ENCODE assay signal across 14 cellular contexts in the genomic region with DNA sequence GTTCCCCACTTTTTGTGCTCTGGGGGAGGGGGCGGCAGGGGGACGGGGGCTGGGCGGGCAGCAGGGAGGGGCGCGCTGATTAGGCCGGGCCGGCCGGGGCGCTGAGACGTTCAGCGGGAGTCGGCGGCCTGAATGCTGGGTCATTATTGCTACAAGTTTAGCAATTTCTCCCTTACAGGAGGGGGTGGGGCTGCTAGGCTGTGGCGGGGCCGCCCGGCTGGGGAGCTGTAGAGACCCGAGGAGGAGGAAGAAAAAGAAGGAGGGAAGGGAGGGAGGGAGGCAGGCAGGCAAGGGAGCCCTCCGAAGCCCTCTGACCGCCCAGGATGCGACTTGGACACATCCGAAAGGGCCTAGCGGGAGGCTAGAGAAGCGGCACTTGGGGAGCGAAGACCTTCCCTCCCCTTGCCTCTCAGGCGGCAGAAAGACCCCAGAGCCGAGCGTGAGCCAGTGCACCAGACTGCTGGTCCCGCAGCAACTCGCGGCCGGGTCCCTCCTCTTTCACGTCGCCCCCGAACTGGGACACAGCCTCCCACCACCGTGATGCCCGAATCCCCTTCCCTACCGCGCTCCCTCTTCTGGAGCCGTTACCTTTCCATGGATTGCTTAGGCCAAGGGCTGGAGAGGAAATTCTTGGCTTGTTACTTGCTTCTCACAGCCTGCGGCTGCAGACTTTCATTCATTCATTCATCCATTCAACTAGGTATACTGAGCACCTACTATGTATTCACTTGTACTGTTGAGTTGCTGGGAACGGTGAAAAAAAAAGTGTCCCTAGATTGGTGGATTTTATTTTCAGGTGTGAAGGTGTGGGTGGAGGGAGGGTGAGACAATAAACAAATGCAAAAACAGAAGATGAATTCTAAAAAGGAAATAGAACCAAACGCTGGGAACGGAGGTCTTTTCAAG. TPM values are rescaled to one million over a fixed set of nuclear protein-coding genes. Genes with fewer than 3 reads are reported as not detected.
DNase-seq lines count a peak whose midpoint lies in the region; ATAC-seq, FAIRE-seq and TF ChIP-seq lines count a peak whose summit lies in the region.
"Had no signal": no experiment of that assay in that cellular context is flagged by ENCODE, and none has a peak within 500 bp of the region (broad histone marks: within the 10 kb centered on the region; RNA-seq: fewer than 3 reads in every experiment).

No MANE protein-coding gene starts in this region.

- H3K36me3 ChIP-seq in Caco-2 (ENCODE audit: control insufficient read depth, insufficient read depth, low read length) (no peaks in the 10 kb centered on the region), H1 (ENCODE audit: control insufficient read depth in 2 of 4, insufficient read depth in 4 of 4, low read length in 3 of 4) (peaks cover 0 to 10% (median 0%) of the 10 kb centered on the region in 4 experiments; a peak in 1 of 8 replicates)

- CTCF ChIA-PET in Caco-2 (lab: Charles Lee) (interaction anchor here (0.6 to 1.1 kb wide), 2 partner anchors 10 to 1528 kb away, joined by 3 to 4 read pairs; no protein-coding TSS in a partner anchor), H1 (lab: Charles Lee; ENCODE audit: partially characterized antibody) (interaction anchor here (1.0 to 2.4 kb wide), 4 partner anchors 11 to 102 kb away, joined by 3 to 10 read pairs (median 6); no protein-coding TSS in a partner anchor)

- H3K27me3 ChIP-seq in Caco-2 (replicated peaks; ENCODE audit: control insufficient read depth, insufficient read depth, low read length) (no peaks in the 10 kb centered on the region), H9 (ENCODE audit: insufficient read depth, low read length) (peaks cover 94% of the 10 kb centered on the region), H1 (replicated peaks in 1 of 4; ENCODE audit: control insufficient read depth in 3 of 4, extremely low read depth in 1 of 4, insufficient read depth in 3 of 4, low read length in 3 of 4) (peaks cover 97 to 99% (median 98%) of the 10 kb centered on the region in 4 experiments)

- TF ChIP-seq CTCF in Caco-2 (IDR thresholded peaks at IDR 0.05; ENCODE audit: insufficient read depth in 1 of 2, low read depth in 1 of 2, low read length in 1 of 2, severe bottlenecking in 1 of 2, unreplicated experiment in 1 of 2) (no peak), H9 (conservative IDR thresholded peaks at IDR 0.05) (no peak), H1 (IDR thresholded peaks at IDR 0.05; ENCODE audit: control extremely low read depth in 1 of 3, insufficient read depth in 1 of 3, low read depth in 1 of 3, low read length in 3 of 3) (no peak), nephron (IDR thresholded peaks at IDR 0.05; ENCODE audit: unreplicated experiment in 3 of 3) (no peak)

- H3K4me2 ChIP-seq in H9 (ENCODE audit: insufficient read depth, insufficient read length, low read length), result peak overlapping the region; percentile 17
- peak overlapping the region; percentile 79 to 81 for H3K4me2 ChIP-seq in H1 (ENCODE audit: insufficient read depth in 1 of 2, low read depth in 2 of 2, low read length in 2 of 2)

- H3K4me1 ChIP-seq in Caco-2 (peaks cover 13% of the 10 kb centered on the region), H9 (ENCODE audit: insufficient read depth, low read length) (peaks cover 3% of the 10 kb centered on the region; the same call in 1 of the 2 replicates), H1 (replicated peaks in 1 of 4; ENCODE audit: control insufficient read depth in 3 of 4, insufficient read depth in 4 of 4, low read length in 3 of 4) (peaks cover 2 to 34% (median 24%) of the 10 kb centered on the region in 4 experiments)

- H3K4me1 Mint-ChIP-seq in Caco-2 (ENCODE audit: low read depth, unreplicated experiment) (no peaks in the 10 kb centered on the region), H9 (peaks cover 24 to 55% of the 10 kb centered on the region in 2 experiments), nephron (peaks cover 40% of the 10 kb centered on the region)

- no peak overlapping the region for H3K27ac Mint-ChIP-seq in Caco-2 (ENCODE audit: unreplicated experiment)
- H3K27ac Mint-ChIP-seq in H9, result no peak overlapping the region
- no peak overlapping the region for H3K27ac Mint-ChIP-seq in nephron
- H3K27ac Mint-ChIP-seq: activated CD8-positive, alpha-beta memory T cell treated with anti-CD3 and anti-CD28 coated beads, Interleukin-2, amount 10 ng/mL, durations not matched to agents 7 days and 5 days; activated naive CD4-positive, alpha-beta T cell treated with anti-CD3 and anti-CD28 coated beads, Interleukin-2, amount 50 U/mL, for 72 hours had no signal

- no peak for FAIRE-seq in H1 (lab: Jason Lieb, UNC)

- H3K9me3 Mint-ChIP-seq in Caco-2 (ENCODE audit: unreplicated experiment) (no peaks in the 10 kb centered on the region), H9 (peaks cover 0 to 4% of the 10 kb centered on the region in 2 experiments; a peak in 4 of 5 replicates), nephron (peaks cover 2% of the 10 kb centered on the region)
- H3K9me3 Mint-ChIP-seq: activated naive CD4-positive, alpha-beta T cell treated with anti-CD3 and anti-CD28 coated beads, Interleukin-2, amount 50 U/mL, for 72 hours; central memory CD8-positive, alpha-beta T cell had no signal

- intact Hi-C loops in Caco-2 (cut with micrococcal nuclease; ENCODE audit: unreplicated experiment), result loop anchor here (1.0 kb wide), 1 partner anchor 107 kb away; the partner anchor contains the start of gene GOT1

- no peak for TF ChIP-seq RAD21 in H1 (IDR thresholded peaks at IDR 0.05 in 1 of 2, conservative IDR thresholded peaks at IDR 0.05 in 1 of 2; ENCODE audit: low read depth in 2 of 2, low read length in 2 of 2)

- H3K79me2 ChIP-seq in H9 (ENCODE audit: insufficient read depth, low read length) (no peaks in the 10 kb centered on the region), H1 (ENCODE audit: control insufficient read depth in 1 of 2, insufficient read depth in 2 of 2, low read length in 2 of 2) (no peaks in the 10 kb centered on the region)

- H2BK15ac ChIP-seq in H9 (ENCODE audit: low read depth, low read length), result no peak overlapping the region
- H2BK15ac ChIP-seq in H1 (ENCODE audit: low read length), result no peak overlapping the region

- ATAC-seq in GM18909 (IDR thresholded peaks at IDR 0.05; ENCODE audit: poor library complexity, unreplicated experiment), result no peak
- no peak for ATAC-seq in HG03045 (IDR thresholded peaks at IDR 0.05; ENCODE audit: unreplicated experiment)
- ATAC-seq: activated CD8-positive, alpha-beta memory T cell treated with anti-CD3 and anti-CD28 coated beads, Interleukin-2, amount 10 ng/mL, durations not matched to agents 7 days and 5 days had no signal

- H3K9me3 ChIP-seq in Caco-2, result no peaks in the 10 kb centered on the region
- no peaks in the 10 kb centered on the region for H3K9me3 ChIP-seq in H9 (ENCODE audit: control insufficient read depth, low read depth, low read length)
- no peaks in the 10 kb centered on the region for H3K9me3 ChIP-seq in H1 (ENCODE audit: insufficient read depth in 2 of 2, low read depth in 1 of 2, low read length in 1 of 2)

- H2BK120ac ChIP-seq in H9 (ENCODE audit: low read depth, low read length, poor library complexity, severe bottlenecking) (no peak overlapping the region), H1 (replicated peaks; ENCODE audit: low read depth, low read length) (no peak overlapping the region)

- H3K4me3 ChIP-seq in Caco-2 (ENCODE audit: low read depth, low read length), result peak overlapping the region; percentile 31
- peak overlapping the region in 3 of 4 experiments; percentile 16 to 51 (median 32); a peak in 5 of 8 replicates for H3K4me3 ChIP-seq in H1 (ENCODE audit: extremely low read depth in 1 of 4, insufficient read depth in 2 of 4, low read depth in 3 of 4, low read length in 4 of 4)

- H4K5ac ChIP-seq in H9 (ENCODE audit: insufficient read length, low read depth, low read length) (no peak overlapping the region), H1 (ENCODE audit: insufficient read length, low read depth, low read length) (no peak overlapping the region)

- no peak overlapping the region for H3K4ac ChIP-seq in H9 (ENCODE audit: low read depth, low read length)
- no peak overlapping the region for H3K4ac ChIP-seq in H1 (replicated peaks; ENCODE audit: insufficient read length, low read depth, low read length)

- H3K23me2 ChIP-seq in H9 (ENCODE audit: insufficient read length, low read depth, low read length, poor library complexity, severe bottlenecking) (peaks cover 11% of the 10 kb centered on the region), H1 (ENCODE audit: low read depth, low read length) (peaks cover 5% of the 10 kb centered on the region; the same call in 1 of the 2 replicates)

- H2BK20ac ChIP-seq in H9 (ENCODE audit: low read depth, low read length, poor library complexity, severe bottlenecking) (no peak overlapping the region), H1 (ENCODE audit: low read length) (no peak overlapping the region)

- no CpG with 5 or more reads among the region's 43 CpGs for WGBS in H9 (ENCODE audit: extremely low coverage, insufficient read length, low lambda C conversion rate)
- 0% methylated on average over 32 of the region's 43 CpGs; no CpG with 5 or more reads in 1 of the 2 experiments for WGBS in H1 (ENCODE audit: extremely low coverage in 1 of 2, insufficient coverage in 1 of 2, insufficient read length in 1 of 2, insufficient replicate concordance in 2 of 2, low coverage in 1 of 2, low lambda C conversion rate in 2 of 2, missing lambda C conversion rate in 1 of 2), 2 experiments

- H3K79me1 ChIP-seq in H9 (ENCODE audit: insufficient read depth, low read depth, low read length, poor library complexity, severe bottlenecking), result no peaks in the 10 kb centered on the region
- no peaks in the 10 kb centered on the region for H3K79me1 ChIP-seq in H1 (ENCODE audit: low read depth, low read length)

- no peak overlapping the region for H3K27ac ChIP-seq in H9 (ENCODE audit: insufficient read length, low read depth, low read length)
- H3K27ac ChIP-seq in H1 (ENCODE audit: low read depth, low read length), result no peak overlapping the region

- no TSS peak for BruUV-seq in Caco-2 (replicated peaks; lab: Mats Ljungman, UMichigan)

- POLR2A ChIA-PET in Caco-2 (lab: Charles Lee) (interaction anchor here (0.6 kb wide), 2 partner anchors 108 to 488 kb away, joined by 3 to 9 read pairs; no protein-coding TSS in a partner anchor), H1 (lab: Charles Lee; ENCODE audit: partially characterized antibody) (interaction anchor here (1.0 to 2.8 kb wide), 4 partner anchors 11 to 111 kb away, joined by 3 to 10 read pairs (median 3); no protein-coding TSS in a partner anchor)

- H3K18ac ChIP-seq in H9 (ENCODE audit: insufficient read length, low read depth, low read length) (no peak overlapping the region), H1 (ENCODE audit: extremely low read depth, low read length) (peak overlapping the region; percentile 65; the same call in 1 of the 2 replicates)

- peak overlapping the region; percentile 70 for H3K4me3 Mint-ChIP-seq in Caco-2 (ENCODE audit: unreplicated experiment)
- peak overlapping the region in 1 of 2 experiments; percentile 76; a peak in 4 of 5 replicates for H3K4me3 Mint-ChIP-seq in H9
- peak overlapping the region in 2 of 3 experiments; percentile 19 to 54 for H3K4me3 Mint-ChIP-seq in nephron
- H3K4me3 Mint-ChIP-seq: activated CD8-positive, alpha-beta memory T cell treated with anti-CD3 and anti-CD28 coated beads, Interleukin-2, amount 10 ng/mL, durations not matched to agents 7 days and 5 days; central memory CD8-positive, alpha-beta T cell had no signal

- H4K8ac ChIP-seq in H9 (replicated peaks; ENCODE audit: insufficient read length, low read depth, low read length), result no peak overlapping the region
- no peak overlapping the region; the same call in 1 of the 2 replicates for H4K8ac ChIP-seq in H1 (ENCODE audit: extremely low read depth, insufficient read depth, low read length)

- H3K36me3 Mint-ChIP-seq in Caco-2 (ENCODE audit: insufficient read depth, unreplicated experiment) (peaks cover 2% of the 10 kb centered on the region), H9 (ENCODE audit: insufficient read depth in 1 of 3, low read depth in 3 of 3) (no peaks in the 10 kb centered on the region; a peak in 1 of 7 replicates), nephron (ENCODE audit: low read depth) (no peaks in the 10 kb centered on the region)
- H3K36me3 Mint-ChIP-seq: activated CD8-positive, alpha-beta memory T cell treated with anti-CD3 and anti-CD28 coated beads, Interleukin-2, amount 10 ng/mL, durations not matched to agents 7 days and 5 days had no signal

- H2BK12ac ChIP-seq in H9 (ENCODE audit: insufficient read length, low read depth, low read length) (no peak overlapping the region), H1 (ENCODE audit: low read depth, low read length) (peak overlapping the region; percentile 68; the same call in 1 of the 2 replicates)

- H4K20me1 ChIP-seq in H9 (ENCODE audit: control insufficient read depth, insufficient read depth, insufficient read length), result no peaks in the 10 kb centered on the region
- peaks cover 40 to 41% of the 10 kb centered on the region in 2 experiments for H4K20me1 ChIP-seq in H1 (replicated peaks in 1 of 2; ENCODE audit: control insufficient read depth in 1 of 2, insufficient read depth in 2 of 2, low read length in 2 of 2)

- H3K9ac ChIP-seq in H9 (ENCODE audit: extremely low read depth, insufficient read length, low read length), result no peak overlapping the region
- H3K9ac ChIP-seq in H1 (replicated peaks in 1 of 4; ENCODE audit: extremely low read depth in 1 of 4, low read depth in 3 of 4, low read length in 3 of 4), result no peak overlapping the region

- H2BK5ac ChIP-seq in H9 (ENCODE audit: insufficient read length, low read length), result no peak overlapping the region
- no peak overlapping the region; the same call in 1 of the 2 replicates for H2BK5ac ChIP-seq in H1 (ENCODE audit: low read depth, low read length)

- H3K56ac ChIP-seq in H9 (ENCODE audit: insufficient read length, low read depth, low read length), result no peak overlapping the region
- H3K56ac ChIP-seq in H1 (replicated peaks; ENCODE audit: insufficient read length, low read depth, low read length), result no peak overlapping the region

- no peak overlapping the region for H2AK5ac ChIP-seq in H9 (ENCODE audit: insufficient read length, low read length)
- no peak overlapping the region for H2AK5ac ChIP-seq in H1 (ENCODE audit: low read depth, low read length)

- no peak for TF ChIP-seq EP300 in H1 (IDR thresholded peaks at IDR 0.05; ENCODE audit: borderline replicate concordance in 1 of 2, low read depth in 2 of 2, low read length in 2 of 2)

- H4K91ac ChIP-seq in H9 (ENCODE audit: insufficient read length, low read depth, low read length) (no peak overlapping the region), H1 (replicated peaks; ENCODE audit: insufficient read length, low read length) (no peak overlapping the region)

- H3K27me3 Mint-ChIP-seq in Caco-2 (ENCODE audit: insufficient read depth, unreplicated experiment) (no peaks in the 10 kb centered on the region), H9 (ENCODE audit: low read depth) (peaks cover 98% of the 10 kb centered on the region), nephron (ENCODE audit: low read depth) (peaks cover 98% of the 10 kb centered on the region)

- TF ChIP-seq POLR2A in H1 (IDR thresholded peaks at IDR 0.05; ENCODE audit: control extremely low read depth in 1 of 2, low read depth in 2 of 2, low read length in 2 of 2), result no peak

- no peak overlapping the region for H3T11ph ChIP-seq in H9 (ENCODE audit: low read length)

- H3K14ac ChIP-seq in H9 (ENCODE audit: insufficient read depth, low read length) (no peak overlapping the region), H1 (ENCODE audit: insufficient read length) (no peak overlapping the region)

- DNase-seq in Caco-2 (peak in 1 of 2 experiments; percentile 38), H9 (peak; percentile 72), H1 (ENCODE audit: low read depth in 1 of 2, low spot score in 2 of 2) (peak in 1 of 2 experiments; percentile 69), NCI-H82 (lab: John Stamatoyannopoulos, UW) (no peak), NCI-H345 treated with DMSO at 0.1 percent for 48 hours (lab: John Stamatoyannopoulos, UW; ENCODE audit: unreplicated experiment) (no peak)
- DNase-seq: activated CD8-positive, alpha-beta memory T cell treated with anti-CD3 and anti-CD28 coated beads, Interleukin-2, amount 10 ng/mL, durations not matched to agents 7 days and 5 days; C1 segment of cervical spinal cord; mammary epithelial cell; stimulated activated naive CD4-positive, alpha-beta T cell treated with Interleukin-2 at 50 U/mL for 16 hours had no signal

- H2AFZ ChIP-seq in H9 (ENCODE audit: low read length), result no peak overlapping the region
- no peak overlapping the region for H2AFZ ChIP-seq in H1 (ENCODE audit: low read length)

- H3K23ac ChIP-seq in H9 (ENCODE audit: insufficient read length, low read depth, low read length) (no peak overlapping the region), H1 (ENCODE audit: insufficient read length) (no peak overlapping the region)

RNA-seq across cellular contexts. Expression of gene NKX2-3, which starts 4.9 kb away (rescaled TPM):
- total RNA-seq in Caco-2 (2022), result 0.37 and 0.43 TPM in 2 replicates
- not detected in 2 replicates for total RNA-seq in H9 (2021)
- not detected in 2 replicates for total RNA-seq in H1 (2021; fragmentation: NEBNext Ultra II Directional; extraction: Animal tissue kit (Norgen Biotek cat#: 25700))
- not detected in 2 replicates for polyA plus RNA-seq in H1 (2011; rRNA removed)
- polyA plus RNA-seq in H1 (2011; cell fraction: cytosol; rRNA removed), result not detected
- not detected for polyA plus RNA-seq in H1 (2011; cell fraction: nucleus; rRNA removed)
- not detected in 4 replicates for polyA plus RNA-seq in H1 (2012, experiment 1 of 2)
- not detected for polyA plus RNA-seq in H1 (2012, experiment 2 of 2)
- not detected for polyA plus RNA-seq in H1 (2013, experiment 1 of 2)
- polyA plus RNA-seq in H1 (2013, experiment 2 of 2), result not detected
- not detected in 2 replicates for polyA minus RNA-seq in H1 (2011; rRNA and poly(A)+ RNA removed)
- polyA minus RNA-seq in H1 (2011; cell fraction: cytosol; rRNA and poly(A)+ RNA removed), result not detected
- polyA minus RNA-seq in H1 (2011; cell fraction: nucleus; rRNA and poly(A)+ RNA removed), result not detected
- total RNA-seq: activated CD8-positive, alpha-beta memory T cell treated with anti-CD3 and anti-CD28 coated beads, Interleukin-2, amount 10 ng/mL, durations not matched to agents 7 days and 5 days; activated naive CD4-positive, alpha-beta T cell treated with anti-CD3 and anti-CD28 coated beads, Interleukin-2, amount 50 U/mL, for 72 hours; mammary epithelial cell had no signal
- polyA plus RNA-seq: mammary epithelial cell had no signal
